In the genomic region with DNA sequence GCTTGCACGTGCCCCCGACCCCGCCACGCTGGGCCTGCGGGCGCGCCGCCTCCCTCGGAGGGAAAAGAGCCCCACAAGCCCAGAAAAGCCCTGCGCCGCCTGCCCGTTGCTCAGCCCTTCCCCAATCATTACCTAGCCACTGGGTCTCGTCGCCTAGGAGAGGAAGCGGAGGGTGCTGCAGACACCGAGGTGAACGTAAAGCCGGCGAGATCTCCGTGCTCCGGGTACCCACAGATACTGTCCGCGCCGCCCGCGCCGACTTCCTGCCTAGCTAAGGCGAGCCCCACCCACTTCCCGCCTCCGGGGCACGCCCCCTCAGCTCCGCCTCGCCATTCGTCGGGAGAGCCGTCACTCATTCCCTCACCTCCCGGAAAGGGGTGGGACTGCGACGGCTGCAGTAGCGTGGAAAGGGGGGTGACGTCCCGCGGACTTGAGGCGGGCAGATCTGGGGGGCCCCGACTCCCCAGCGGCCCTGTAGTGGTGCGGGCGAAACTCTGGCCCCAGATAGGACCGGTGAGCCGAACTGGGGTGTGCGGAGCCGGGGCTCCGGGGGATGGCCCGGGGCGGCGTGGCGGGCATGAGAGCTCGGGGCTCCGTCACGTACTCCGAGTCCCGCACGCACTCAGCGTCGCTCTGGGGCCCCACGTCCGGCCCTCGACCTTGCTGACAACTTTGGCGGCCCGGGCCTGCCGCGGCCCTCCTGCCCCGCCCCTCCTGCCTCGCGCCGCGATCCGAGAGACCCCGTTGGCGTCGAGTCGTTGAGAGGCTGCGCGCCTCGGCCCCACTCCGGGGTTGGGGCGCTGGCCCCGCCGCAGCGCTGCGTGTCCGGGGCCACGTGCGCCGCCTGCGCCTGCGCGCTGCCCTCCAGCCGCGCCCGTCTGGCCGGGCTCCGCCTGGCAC, we compare ENCODE assay signal across 8 cellular contexts. TPM values are rescaled to one million over a fixed set of nuclear protein-coding genes. Genes with fewer than 3 reads are reported as not detected.
DNase-seq lines count a peak whose midpoint lies in the region; ATAC-seq and TF ChIP-seq lines count a peak whose summit lies in the region.

Gene ENO1 (minus strand): TSS at position 239 of the 900 bp plus-strand sequence. CDS start 3,778 bp downstream, outside the sequence.

- H3K36me3 ChIP-seq in ascending aorta (peaks cover 0 to 4% of the 10 kb centered on the region in 2 donors), rectal smooth muscle tissue (ENCODE audit: control insufficient read depth, insufficient read depth, low read length) (peaks cover 7% of the 10 kb centered on the region), vagina (no peaks in the 10 kb centered on the region)

- TF ChIP-seq CTCF in ascending aorta (IDR thresholded peaks at IDR 0.05) (no peak), vagina (IDR thresholded peaks at IDR 0.05) (no peak)

- no peaks in the 10 kb centered on the region for H3K9me3 Mint-ChIP-seq in T-helper 2 cell treated with Interferon-gamma antibody and Interleukin-4, amounts not matched to agents 5 μg/mL and 100 μg/mL, for 36 hours

- H3K4me1 ChIP-seq in ascending aorta (peaks cover 15 to 39% of the 10 kb centered on the region in 2 donors), right cardiac atrium (ENCODE audit: control insufficient read depth, insufficient read depth, low read length) (peaks cover 8% of the 10 kb centered on the region), rectal smooth muscle tissue (ENCODE audit: control insufficient read depth, insufficient read depth, low read length) (peaks cover 10% of the 10 kb centered on the region), vagina (peaks cover 51% of the 10 kb centered on the region)

- WGBS in right cardiac atrium = under 1% methylated on average over 103 of the region's 103 CpGs

- H3K27me3 ChIP-seq in ascending aorta = no peaks in the 10 kb centered on the region
- H3K27me3 ChIP-seq in right cardiac atrium (ENCODE audit: control insufficient read depth, insufficient read depth) = no peaks in the 10 kb centered on the region
- H3K27me3 ChIP-seq in rectal smooth muscle tissue (ENCODE audit: control insufficient read depth, insufficient read depth, low read length) = no peaks in the 10 kb centered on the region
- no peaks in the 10 kb centered on the region for H3K27me3 ChIP-seq in vagina

- peaks cover 32% of the 10 kb centered on the region for H3K4me1 Mint-ChIP-seq in T-helper 2 cell treated with Interferon-gamma antibody and Interleukin-4, amounts not matched to agents 5 μg/mL and 100 μg/mL, for 36 hours (ENCODE audit: low read depth)

- peaks cover 46% of the 10 kb centered on the region for H3K36me3 Mint-ChIP-seq in T-helper 2 cell treated with Interferon-gamma antibody and Interleukin-4, amounts not matched to agents 5 μg/mL and 100 μg/mL, for 36 hours (ENCODE audit: low read depth)

- peak within 1 kb of the TSS; percentile 62 for H3K9ac ChIP-seq in rectal smooth muscle tissue (ENCODE audit: low read length)

- H3K4me3 Mint-ChIP-seq in T-helper 2 cell treated with Interferon-gamma antibody and Interleukin-4, amounts not matched to agents 5 μg/mL and 100 μg/mL, for 36 hours = peak within 1 kb of the TSS; percentile 99

- H3K27me3 Mint-ChIP-seq in T-helper 2 cell treated with Interferon-gamma antibody and Interleukin-4, amounts not matched to agents 5 μg/mL and 100 μg/mL, for 36 hours (ENCODE audit: low read depth) = no peaks in the 10 kb centered on the region

- peak; percentile 95 for TF ChIP-seq POLR2A in GM18505 (IDR thresholded peaks at IDR 0.05; ENCODE audit: borderline replicate concordance, extremely low read depth, insufficient read depth, insufficient read length)
- peak in 1 of 2 donors; percentile 91 for TF ChIP-seq POLR2A in vagina (IDR thresholded peaks at IDR 0.05)

- peak; percentile 67 for DNase-seq in NCI-H1694 treated with DMSO at 0.1 percent for 48 hours (lab: John Stamatoyannopoulos, UW)
- peak; percentile 99 for DNase-seq in T-helper 2 cell treated with Interferon-gamma antibody and Interleukin-4, amounts not matched to agents 5 μg/mL and 100 μg/mL, for 36 hours (ENCODE audit: low spot score)
- DNase-seq in ascending aorta (ENCODE audit: low spot score in 2 of 2) = peak; percentile 91 to 99
- DNase-seq in right cardiac atrium = peak; percentile 97 to 99 (median 99)
- peak; percentile 98 to 99 for DNase-seq in vagina (ENCODE audit: extremely low spot score in 2 of 2)

- H3K27ac ChIP-seq in ascending aorta = peak within 1 kb of the TSS; percentile 96 to 99
- peak within 1 kb of the TSS; percentile 91 for H3K27ac ChIP-seq in right cardiac atrium (ENCODE audit: low read length)
- H3K27ac ChIP-seq in rectal smooth muscle tissue (ENCODE audit: low read depth, low read length) = peak within 1 kb of the TSS; percentile 98
- peak within 1 kb of the TSS; percentile 98 for H3K27ac ChIP-seq in vagina

- peak within 1 kb of the TSS; percentile 99 for H3K27ac Mint-ChIP-seq in T-helper 2 cell treated with Interferon-gamma antibody and Interleukin-4, amounts not matched to agents 5 μg/mL and 100 μg/mL, for 36 hours

- peak; percentile 72 for ATAC-seq in GM18505 (IDR thresholded peaks at IDR 0.05; ENCODE audit: unreplicated experiment)
- peak; percentile 65 for ATAC-seq in HG02938 (IDR thresholded peaks at IDR 0.05; ENCODE audit: unreplicated experiment)
- ATAC-seq in right cardiac atrium = peak; percentile 94 to 95

- peak within 1 kb of the TSS; percentile 72 to 87 for H3K4me3 ChIP-seq in ascending aorta
- H3K4me3 ChIP-seq in right cardiac atrium (ENCODE audit: low read length) = peak within 1 kb of the TSS; percentile 73
- peak within 1 kb of the TSS; percentile 80 for H3K4me3 ChIP-seq in rectal smooth muscle tissue (ENCODE audit: low read length)
- peak within 1 kb of the TSS; percentile 92 to 93 for H3K4me3 ChIP-seq in vagina

- intact Hi-C loops in ascending aorta (cut with DNase I) (no loop called here), right cardiac atrium (cut with DNase I) (no loop called here), vagina (cut with DNase I) (no loop called here)

- H3K9me3 ChIP-seq in ascending aorta = no peaks in the 10 kb centered on the region
- H3K9me3 ChIP-seq in right cardiac atrium (ENCODE audit: control insufficient read depth, low read length) = no peaks in the 10 kb centered on the region
- no peaks in the 10 kb centered on the region for H3K9me3 ChIP-seq in vagina

RNA-seq across cellular contexts. Expression of gene ENO1, which starts in this region (rescaled TPM):
- total RNA-seq in ascending aorta = 637 TPM
- total RNA-seq in right cardiac atrium = 100 to 1,000 TPM; 146 to 335 (median 212) TPM
- polyA plus RNA-seq in right cardiac atrium = 138 TPM
- 558 TPM for total RNA-seq in vagina

Comparison
In these comparisons a context has a peak if more than half of its experiments do, and no peak if none do; other contexts are left out.
1. Peak in every context shown above with its lines: DNase-seq, ATAC-seq, H3K4me3 ChIP-seq and H3K27ac ChIP-seq.